22 cellular contexts compared by ENCODE assay signal in the genomic region with DNA sequence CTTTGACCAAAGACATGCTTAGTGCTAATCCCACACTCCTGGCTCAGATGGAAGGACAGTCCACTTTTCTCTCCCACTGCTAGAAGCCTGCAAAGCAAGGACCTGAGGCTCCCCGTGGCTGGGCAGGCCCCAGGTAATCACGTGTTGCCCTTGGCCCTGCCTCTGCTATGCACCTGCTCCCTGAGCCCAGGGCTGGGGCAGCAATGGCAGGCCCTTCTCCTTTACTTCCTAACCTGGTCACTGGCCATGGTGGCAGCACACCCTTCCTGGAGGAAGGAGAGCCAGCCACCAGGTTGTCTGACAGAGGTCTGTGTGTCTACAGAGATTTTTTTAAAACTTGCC. TPM values are rescaled to one million over a fixed set of nuclear protein-coding genes. Genes with fewer than 3 reads are reported as not detected.
DNase-seq lines count a peak whose midpoint lies in the region; ATAC-seq and TF ChIP-seq lines count a peak whose summit lies in the region.
"Had no signal": no experiment of that assay in that cellular context is flagged by ENCODE, and none has a peak within 500 bp of the region (broad histone marks: within the 10 kb centered on the region; RNA-seq: fewer than 3 reads in every experiment).

No MANE protein-coding gene starts in this region.

- H3K9me3 Mint-ChIP-seq in osteocyte (ENCODE audit: unreplicated experiment): peaks cover 42% of the 10 kb centered on the region
- H3K9me3 Mint-ChIP-seq: CD4-positive, alpha-beta T cell had no signal

- no peak for TF ChIP-seq CTCF in esophagus muscularis mucosa (IDR thresholded peaks at IDR 0.05)
- no peak for TF ChIP-seq CTCF in lung (IDR thresholded peaks at IDR 0.05; ENCODE audit: control extremely low read depth, extremely low read depth)
- no peak for TF ChIP-seq CTCF in osteocyte (IDR thresholded peaks at IDR 0.05)

- no peaks in the 10 kb centered on the region for H3K4me1 Mint-ChIP-seq in osteocyte (ENCODE audit: unreplicated experiment)
- H3K4me1 Mint-ChIP-seq: CD14-positive monocyte; CD8-positive, alpha-beta memory T cell had no signal

- no peak for TF ChIP-seq POLR2A in esophagus muscularis mucosa (IDR thresholded peaks at IDR 0.05; ENCODE audit: low read depth)

- H3K27me3 ChIP-seq in esophagus muscularis mucosa (peaks cover 0 to 36% (median 0%) of the 10 kb centered on the region in 4 donors), lung (ENCODE audit: control insufficient read depth, insufficient read depth) (peaks cover 4% of the 10 kb centered on the region)
- H3K27me3 ChIP-seq: BE2C; BLaER1 treated with 17β-estradiol and CSF1 and Interleukin-3, amounts not matched to agents 10 nM and 100 nM had no signal

- intact Hi-C loops in esophagus muscularis mucosa (cut with DNase I): no loop called here

- H3K4me3 Mint-ChIP-seq in osteocyte (ENCODE audit: unreplicated experiment): no peak overlapping the region
- H3K4me3 Mint-ChIP-seq: CD14-positive monocyte; CD4-positive, alpha-beta T cell; CD8-positive, alpha-beta memory T cell had no signal

- no CpG with 5 or more reads among the region's 2 CpGs for WGBS in esophagus muscularis mucosa
- WGBS in lung, 2 donors: 69 to 75% methylated on average over 2 of the region's 2 CpGs

- DNase-seq in esophagus muscularis mucosa (ENCODE audit: extremely low spot score) (peak; percentile 66), lung (ENCODE audit: low spot score) (peak; percentile 11), osteocyte (ENCODE audit: extremely low spot score, unreplicated experiment) (peak; percentile 84), islet precursor cell (no peak)
- no peak for DNase-seq in stimulated activated naive CD4-positive, alpha-beta T cell treated with Interleukin-2 at 50 U/mL for 16 hours (lab: John Stamatoyannopoulos, UW)
- DNase-seq: 8988T; ACHN; AML-193; BE2C; CD4-positive, alpha-beta T cell; CD8-positive, alpha-beta memory T cell; DMS 273 treated with DMSO at 0.1 percent for 48 hours; DMS79 treated with DMSO at 0.1 percent for 48 hours; GF-D8; GM23248; H7; HCEC 1CT had no signal

- H3K4me3 ChIP-seq in esophagus muscularis mucosa: no peak overlapping the region
- no peak overlapping the region for H3K4me3 ChIP-seq in lung
- H3K4me3 ChIP-seq: A549; BLaER1 treated with 17β-estradiol and CSF1 and Interleukin-3, amounts not matched to agents 10 nM and 100 nM; GM23248 had no signal

- H3K4me1 ChIP-seq in esophagus muscularis mucosa (no peaks in the 10 kb centered on the region), lung (ENCODE audit: control insufficient read depth in 2 of 2, insufficient read depth in 2 of 2, low read length in 2 of 2) (no peaks in the 10 kb centered on the region)
- H3K4me1 ChIP-seq: A549; BE2C; BLaER1 treated with 17β-estradiol and CSF1 and Interleukin-3, amounts not matched to agents 10 nM and 100 nM had no signal

- H3K36me3 Mint-ChIP-seq in osteocyte (ENCODE audit: unreplicated experiment): peaks cover 8% of the 10 kb centered on the region
- H3K36me3 Mint-ChIP-seq: CD14-positive monocyte; CD8-positive, alpha-beta memory T cell had no signal

- ATAC-seq in lung (ENCODE audit: insufficient read depth, low FRiP score): no peak
- no peak for ATAC-seq in HG03565 (IDR thresholded peaks at IDR 0.05; ENCODE audit: unreplicated experiment)
- ATAC-seq: A549 had no signal

- TF ChIP-seq EP300 in esophagus muscularis mucosa (IDR thresholded peaks at IDR 0.05): no peak

- H3K36me3 ChIP-seq in esophagus muscularis mucosa (no peaks in the 10 kb centered on the region), lung (ENCODE audit: control insufficient read depth in 2 of 2, insufficient read depth in 2 of 2, low read length in 2 of 2) (no peaks in the 10 kb centered on the region)
- H3K36me3 ChIP-seq: BE2C; BLaER1 treated with 17β-estradiol and CSF1 and Interleukin-3, amounts not matched to agents 10 nM and 100 nM had no signal

- H3K27ac Mint-ChIP-seq in osteocyte (ENCODE audit: unreplicated experiment): no peak overlapping the region
- H3K27ac Mint-ChIP-seq: CD14-positive monocyte; CD4-positive, alpha-beta T cell; CD8-positive, alpha-beta memory T cell had no signal

- H3K27ac ChIP-seq in esophagus muscularis mucosa (replicated peaks in 1 of 4) (no peak overlapping the region), lung (ENCODE audit: low read depth in 1 of 2, low read length in 1 of 2) (no peak overlapping the region)
- H3K27ac ChIP-seq: A549; BLaER1 treated with 17β-estradiol and CSF1 and Interleukin-3, amounts not matched to agents 10 nM and 100 nM; GM23248 had no signal

- H3K9me3 ChIP-seq in esophagus muscularis mucosa (no peaks in the 10 kb centered on the region), lung (ENCODE audit: control insufficient read depth in 2 of 2, insufficient read depth in 1 of 2, low read length in 1 of 2) (peaks cover 0 to 24% of the 10 kb centered on the region in 2 donors)
- H3K9me3 ChIP-seq: BE2C had no signal

- no peaks in the 10 kb centered on the region for H3K27me3 Mint-ChIP-seq in osteocyte (ENCODE audit: unreplicated experiment)
- H3K27me3 Mint-ChIP-seq: CD4-positive, alpha-beta T cell had no signal

RNA-seq across cellular contexts. Expression of gene ZNF492, which starts 27.9 kb away (rescaled TPM):
- total RNA-seq in esophagus muscularis mucosa (under 1 TPM; under 0.01 to 0.42 (median 0.15) TPM), lung (under 1 TPM; 0.09 to 0.80 TPM), osteocyte (not detected in 2 replicates)
- polyA plus RNA-seq in lung: under 1 TPM; 0.08 to 0.10 TPM
- total RNA-seq: H1, H7 had no signal
- polyA plus RNA-seq: A549, CD14-positive monocyte, H1 had no signal

Comparison
In these comparisons a context has a peak if more than half of its experiments do, and no peak if none do; other contexts are left out.
1. DNase-seq: peak in esophagus muscularis mucosa (single experiment), lung (single experiment) and osteocyte (single experiment); none in stimulated activated naive CD4-positive, alpha-beta T cell treated with Interleukin-2 at 50 U/mL for 16 hours (single experiment) and islet precursor cell (single experiment).